8 cellular contexts compared by ENCODE assay signal in the genomic region with DNA sequence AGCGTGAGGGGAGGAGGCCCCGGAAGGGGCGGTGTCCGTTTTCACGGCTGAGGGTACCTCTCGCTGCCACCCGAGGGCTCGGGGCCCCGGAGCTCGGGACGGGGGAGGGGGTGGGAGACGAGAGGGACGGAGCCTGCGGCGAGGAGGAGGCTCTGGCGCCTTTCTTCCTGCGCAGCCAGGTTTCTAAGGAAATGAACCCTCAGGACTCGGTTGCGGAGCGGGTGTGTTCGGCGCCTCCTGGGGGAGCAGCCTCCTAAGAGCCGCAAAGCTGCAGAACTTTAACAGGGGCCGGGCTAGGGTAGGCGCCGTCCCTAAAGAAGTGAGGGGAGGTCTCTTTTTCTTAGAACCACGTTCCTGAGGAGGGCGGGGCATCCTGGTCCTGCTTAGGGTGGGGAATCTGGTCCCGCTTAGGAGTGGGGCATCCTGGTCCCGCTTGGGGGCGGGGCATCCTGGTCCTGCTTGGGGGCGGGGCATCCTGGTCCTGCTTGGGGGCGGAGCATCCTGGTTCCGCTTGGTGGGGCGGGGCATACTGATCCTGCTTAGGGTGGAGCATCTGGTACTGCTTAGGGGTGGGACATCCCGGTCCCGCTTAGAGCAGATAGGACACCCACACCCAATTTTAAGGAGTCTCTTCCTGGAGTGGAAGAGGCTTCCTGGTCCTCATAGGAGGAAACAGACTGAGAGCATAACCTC. TPM values are rescaled to one million over a fixed set of nuclear protein-coding genes. Genes with fewer than 3 reads are reported as not detected.
A peak's percentile ranks its signal among the peaks of the same experiment; 100 is the strongest.
DNase-seq lines count a peak whose midpoint lies in the region; FAIRE-seq and TF ChIP-seq lines count a peak whose summit lies in the region.

No MANE protein-coding gene starts in this region.

- TF ChIP-seq CTCF in CD14-positive monocyte (IDR thresholded peaks at IDR 0.05) (no peak), keratinocyte (optimal IDR thresholded peaks at IDR 0.05 in 1 of 3, IDR thresholded peaks at IDR 0.05 in 1 of 3, conservative IDR thresholded peaks at IDR 0.05 in 1 of 3; ENCODE audit: extremely low read depth in 1 of 3, insufficient read depth in 2 of 3, low read length in 3 of 3) (peak in 1 of 3 experiments; percentile 20)

- peak overlapping the region; percentile 42 for H3K4me2 ChIP-seq in keratinocyte (ENCODE audit: control insufficient read depth, extremely low read depth, insufficient read depth, low read depth, low read length)

- no peak overlapping the region for H3K27ac Mint-ChIP-seq in CD14-positive monocyte

- intact Hi-C loops in CD14-positive monocyte (cut with micrococcal nuclease) = no loop called here

- peaks cover 82 to 98% (median 95%) of the 10 kb centered on the region in 3 donors for H3K27me3 Mint-ChIP-seq in CD14-positive monocyte (ENCODE audit: low read depth in 3 of 3)

- H3K27ac ChIP-seq in keratinocyte (ENCODE audit: control insufficient read depth, insufficient read depth, low read length) = peak overlapping the region; percentile 37

- no peaks in the 10 kb centered on the region for H4K20me1 ChIP-seq in keratinocyte (ENCODE audit: control insufficient read depth, extremely low read depth, insufficient read depth, low read length)

- peak overlapping the region; percentile 60 for H2AFZ ChIP-seq in keratinocyte (ENCODE audit: control insufficient read depth, low read length)

- peaks cover 0 to 4% of the 10 kb centered on the region in 2 donors for H3K36me3 Mint-ChIP-seq in CD14-positive monocyte

- dilution Hi-C loops in keratinocyte (cut with MboI; ENCODE audit: extremely low pct_ligation_motif_present, low sequenced_read_pairs) = no loop called here

- H3K79me2 ChIP-seq in keratinocyte (ENCODE audit: control insufficient read depth, insufficient read depth, low read length) = no peaks in the 10 kb centered on the region

- H3K4me3 Mint-ChIP-seq in CD14-positive monocyte = peak overlapping the region; percentile 57 to 78

- peaks cover 1% of the 10 kb centered on the region for H3K4me1 ChIP-seq in keratinocyte (ENCODE audit: control insufficient read depth, extremely low read depth, insufficient read depth, low read length)

- FAIRE-seq in keratinocyte (lab: Jason Lieb, UNC) = peak; percentile 59

- DNase-seq in CD14-positive monocyte (ENCODE audit: low spot score) (no peak), HS-5 (ENCODE audit: low read depth) (peak; percentile 73), SK-N-DZ (ENCODE audit: low spot score) (peak; percentile 34), cerebellar cortex (ENCODE audit: low spot score) (peak; percentile 71), keratinocyte (ENCODE audit: low read depth, low spot score) (peak; percentile 80), activated gamma-delta T cell (lab: John Stamatoyannopoulos, UW) (no peak), cortex of kidney (lab: John Stamatoyannopoulos, UW) (no peak)
- DNase-seq in stimulated activated CD4-positive, alpha-beta T cell treated with anti-CD3 and anti-CD28 coated beads, Interleukin-4, amount 100 ng/mL, for 48 hours (ENCODE audit: low read depth in 2 of 2) = peak; percentile 42 to 51

- H3K9me3 Mint-ChIP-seq in CD14-positive monocyte = peaks cover 6 to 38% (median 25%) of the 10 kb centered on the region in 7 donors

- H3K9me1 ChIP-seq in keratinocyte (ENCODE audit: control insufficient read depth, extremely low read depth, insufficient read depth, low read length) = no peaks in the 10 kb centered on the region

- H3K4me3 ChIP-seq in keratinocyte (ENCODE audit: control insufficient read depth in 2 of 3, extremely low read depth in 1 of 3, insufficient read depth in 2 of 3, low read depth in 1 of 3, low read length in 3 of 3) = peak overlapping the region; percentile 52 to 79 (median 78)

- H3K27me3 ChIP-seq in keratinocyte (ENCODE audit: control insufficient read depth, extremely low read depth, insufficient read depth, low read length) = no peaks in the 10 kb centered on the region

- H3K9ac ChIP-seq in keratinocyte (ENCODE audit: control insufficient read depth, extremely low read depth, insufficient read depth, low read length) = peak overlapping the region; percentile 43

- H3K36me3 ChIP-seq in keratinocyte (ENCODE audit: control insufficient read depth in 2 of 2, extremely low read depth in 1 of 2, insufficient read depth in 2 of 2, low read length in 2 of 2) = peaks cover 0 to 4% of the 10 kb centered on the region in 2 experiments

- peaks cover 16% of the 10 kb centered on the region for H3K4me1 Mint-ChIP-seq in CD14-positive monocyte

- no peaks in the 10 kb centered on the region for H3K9me3 ChIP-seq in keratinocyte (ENCODE audit: control insufficient read depth, low read depth, low read length)

RNA-seq across cellular contexts. Expression of gene SYT5, which starts 6.2 kb away (rescaled TPM):
- not detected for polyA plus RNA-seq in CD14-positive monocyte
- polyA plus RNA-seq in SK-N-DZ (2014; cell fraction: cytosol; rRNA removed) = 0.17 and 0.22 TPM in 2 replicates
- 2.4 and 8.4 TPM in 2 replicates for polyA plus RNA-seq in SK-N-DZ (2014; cell fraction: nucleus; rRNA removed)
- 0.05 to 0.39 TPM (median 0.33 TPM) in 3 replicates for polyA plus RNA-seq in keratinocyte
- polyA plus RNA-seq in keratinocyte (2011; ENCODE audit: low read depth) = 4.9 TPM
- 0.24 and 0.27 TPM in 2 replicates for polyA plus RNA-seq in keratinocyte (2011; cell fraction: cytosol; rRNA removed)
- polyA plus RNA-seq in keratinocyte (2011; cell fraction: nucleus; rRNA removed) = 0.15 and 0.78 TPM in 2 replicates
- polyA plus RNA-seq in keratinocyte (2012; ENCODE audit: low replicate concordance) = 1.1 and 1.4 TPM in 2 replicates
- not detected in 3 replicates for polyA minus RNA-seq in keratinocyte
- polyA minus RNA-seq in keratinocyte (2011; cell fraction: cytosol; rRNA and poly(A)+ RNA removed) = not detected
- 0.21 and 0.47 TPM in 2 replicates for polyA minus RNA-seq in keratinocyte (2011; cell fraction: nucleus; rRNA and poly(A)+ RNA removed)

RNA-seq across cellular contexts. Expression of gene DNAAF3, which starts 7.5 kb away (rescaled TPM):
- polyA plus RNA-seq in CD14-positive monocyte = under 1 TPM in 1 of 2 donors, not detected in 1; 0.19 TPM
- polyA plus RNA-seq in SK-N-DZ (2014; cell fraction: cytosol; rRNA removed) = 1.0 and 2.6 TPM in 2 replicates
- polyA plus RNA-seq in SK-N-DZ (2014; cell fraction: nucleus; rRNA removed) = 0.83 and 1.4 TPM in 2 replicates
- 8.5 to 14.3 TPM (median 12.9 TPM) in 3 replicates for polyA plus RNA-seq in keratinocyte
- polyA plus RNA-seq in keratinocyte (2011; ENCODE audit: low read depth) = 0.61 TPM
- 9.8 and 12.0 TPM in 2 replicates for polyA plus RNA-seq in keratinocyte (2011; cell fraction: cytosol; rRNA removed)
- 7.5 and 9.1 TPM in 2 replicates for polyA plus RNA-seq in keratinocyte (2011; cell fraction: nucleus; rRNA removed)
- polyA plus RNA-seq in keratinocyte (2012; ENCODE audit: low replicate concordance) = 3.6 and 11.3 TPM in 2 replicates
- 5.5 to 13.0 TPM (median 6.0 TPM) in 3 replicates for polyA minus RNA-seq in keratinocyte
- 7.5 TPM for polyA minus RNA-seq in keratinocyte (2011; cell fraction: cytosol; rRNA and poly(A)+ RNA removed)
- polyA minus RNA-seq in keratinocyte (2011; cell fraction: nucleus; rRNA and poly(A)+ RNA removed) = 1.1 and 2.0 TPM in 2 replicates

RNA-seq across cellular contexts. Expression of gene TNNI3, which starts 16.3 kb away (rescaled TPM):
- polyA plus RNA-seq in CD14-positive monocyte (1 to 10 TPM in 1 of 2 donors, not detected in 1; 1.2 TPM), keratinocyte (2.2 to 4.1 TPM (median 3.3 TPM) in 3 replicates)
- 0.74 TPM in 1 of 2 replicates, not detected in the other for polyA plus RNA-seq in SK-N-DZ (2014; cell fraction: cytosol; rRNA removed)
- polyA plus RNA-seq in SK-N-DZ (2014; cell fraction: nucleus; rRNA removed) = 2.1 TPM in 1 of 2 replicates, not detected in the other
- polyA plus RNA-seq in keratinocyte (2011; ENCODE audit: low read depth) = 2.1 TPM
- 0.78 and 2.9 TPM in 2 replicates for polyA plus RNA-seq in keratinocyte (2011; cell fraction: cytosol; rRNA removed)
- polyA plus RNA-seq in keratinocyte (2011; cell fraction: nucleus; rRNA removed) = 3.8 and 4.7 TPM in 2 replicates
- polyA plus RNA-seq in keratinocyte (2012; ENCODE audit: low replicate concordance) = 1.7 and 3.9 TPM in 2 replicates
- 0.49 to 1.2 TPM in 2 of 3 replicates, not detected in the other for polyA minus RNA-seq in keratinocyte
- polyA minus RNA-seq in keratinocyte (2011; cell fraction: cytosol; rRNA and poly(A)+ RNA removed) = not detected
- polyA minus RNA-seq in keratinocyte (2011; cell fraction: nucleus; rRNA and poly(A)+ RNA removed) = not detected in 2 replicates

RNA-seq across cellular contexts. Expression of gene TNNT1, which starts 24.9 kb away (rescaled TPM):
- polyA plus RNA-seq in CD14-positive monocyte (10 to 100 TPM in 1 of 2 donors, 1 to 10 TPM in 1; 9.8 to 41.9 TPM), keratinocyte (89.7 to 113 TPM (median 99.6 TPM) in 3 replicates)
- polyA plus RNA-seq in SK-N-DZ (2014; cell fraction: cytosol; rRNA removed) = 5.9 and 9.2 TPM in 2 replicates
- 3.5 and 8.7 TPM in 2 replicates for polyA plus RNA-seq in SK-N-DZ (2014; cell fraction: nucleus; rRNA removed)
- polyA plus RNA-seq in keratinocyte (2011; ENCODE audit: low read depth) = 90.8 TPM
- polyA plus RNA-seq in keratinocyte (2011; cell fraction: cytosol; rRNA removed) = 41.8 and 116 TPM in 2 replicates
- polyA plus RNA-seq in keratinocyte (2011; cell fraction: nucleus; rRNA removed) = 30.1 and 31.3 TPM in 2 replicates
- 54.4 and 187 TPM in 2 replicates for polyA plus RNA-seq in keratinocyte (2012; ENCODE audit: low replicate concordance)
- 16.9 to 25.5 TPM (median 21.0 TPM) in 3 replicates for polyA minus RNA-seq in keratinocyte
- 68.9 TPM for polyA minus RNA-seq in keratinocyte (2011; cell fraction: cytosol; rRNA and poly(A)+ RNA removed)
- polyA minus RNA-seq in keratinocyte (2011; cell fraction: nucleus; rRNA and poly(A)+ RNA removed) = 5.9 and 6.5 TPM in 2 replicates

RNA-seq across cellular contexts. Expression of gene PTPRH, which starts 35.4 kb away (rescaled TPM):
- polyA plus RNA-seq in CD14-positive monocyte = under 1 TPM in 1 of 2 donors, not detected in 1; 0.08 TPM
- polyA plus RNA-seq in SK-N-DZ (2014; cell fraction: cytosol; rRNA removed) = 0.36 and 1.2 TPM in 2 replicates
- 0.44 and 1.6 TPM in 2 replicates for polyA plus RNA-seq in SK-N-DZ (2014; cell fraction: nucleus; rRNA removed)
- 0.06 to 0.17 TPM (median 0.09 TPM) in 3 replicates for polyA plus RNA-seq in keratinocyte
- 0.55 TPM for polyA plus RNA-seq in keratinocyte (2011; ENCODE audit: low read depth)
- polyA plus RNA-seq in keratinocyte (2011; cell fraction: cytosol; rRNA removed) = 0.02 and 0.12 TPM in 2 replicates
- polyA plus RNA-seq in keratinocyte (2011; cell fraction: nucleus; rRNA removed) = 0.08 and 0.27 TPM in 2 replicates
- polyA plus RNA-seq in keratinocyte (2012; ENCODE audit: low replicate concordance) = 0.15 and 0.20 TPM in 2 replicates
- 0.38 to 1.1 TPM in 2 of 3 replicates, not detected in the other for polyA minus RNA-seq in keratinocyte
- not detected for polyA minus RNA-seq in keratinocyte (2011; cell fraction: cytosol; rRNA and poly(A)+ RNA removed)
- polyA minus RNA-seq in keratinocyte (2011; cell fraction: nucleus; rRNA and poly(A)+ RNA removed) = 0.47 and 1.3 TPM in 2 replicates

Comparison
In these comparisons a context has a peak if more than half of its experiments do, and no peak if none do; other contexts are left out.
1. DNase-seq: peak in HS-5 (single experiment), SK-N-DZ (single experiment), cerebellar cortex (single experiment), keratinocyte (single experiment) and stimulated activated CD4-positive, alpha-beta T cell treated with anti-CD3 and anti-CD28 coated beads, Interleukin-4, amount 100 ng/mL, for 48 hours (2 of 2); none in CD14-positive monocyte (single experiment), activated gamma-delta T cell (single experiment) and cortex of kidney (single experiment).